Comparison of ENCODE assay signal across 1 cellular context in the genomic region with DNA sequence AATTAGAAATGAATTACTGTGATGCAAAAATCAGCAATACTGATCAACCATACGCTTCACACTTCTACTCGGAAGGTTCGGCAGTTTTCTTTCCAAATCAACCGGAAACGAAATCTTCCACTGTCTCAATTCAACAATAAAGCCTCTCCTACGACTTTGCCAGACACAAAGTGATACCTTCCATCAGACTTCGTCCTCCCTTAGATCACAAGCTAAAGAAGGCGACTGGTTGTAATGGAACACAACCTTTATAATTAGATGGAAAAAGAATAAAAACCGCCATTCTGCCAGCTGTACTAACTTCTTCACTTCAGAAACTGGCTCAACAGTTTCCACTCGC.
TF ChIP-seq lines count a peak whose summit lies in the region.

No MANE protein-coding gene starts in this region.

TF ChIP-seq in IMR-90, 13 proteins besides CTCF, POLR2A, EP300 and RAD21:
- TF ChIP-seq, protein P1, sequence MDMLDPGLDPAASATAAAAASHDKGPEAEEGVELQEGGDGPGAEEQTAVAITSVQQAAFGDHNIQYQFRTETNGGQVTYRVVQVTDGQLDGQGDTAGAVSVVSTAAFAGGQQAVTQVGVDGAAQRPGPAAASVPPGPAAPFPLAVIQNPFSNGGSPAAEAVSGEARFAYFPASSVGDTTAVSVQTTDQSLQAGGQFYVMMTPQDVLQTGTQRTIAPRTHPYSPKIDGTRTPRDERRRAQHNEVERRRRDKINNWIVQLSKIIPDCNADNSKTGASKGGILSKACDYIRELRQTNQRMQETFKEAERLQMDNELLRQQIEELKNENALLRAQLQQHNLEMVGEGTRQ (IDR thresholded peaks at IDR 0.05; ENCODE audit: low read depth, low read length) = 0 out of 2 replicates have a peak, but pooled peaks have one; percentile 11
- TF ChIP-seq MAFK (IDR thresholded peaks at IDR 0.05; ENCODE audit: low read depth, low read length) = no peak
TF ChIP-seq in IMR-90: peak in this region for 1.
